ENCODE assay signal across 12 cellular contexts in genomic region chr6:44266347-44266746, GRCh38. TPM values are rescaled to one million over a fixed set of nuclear protein-coding genes. Genes with fewer than 3 reads are reported as not detected.
A peak's percentile ranks its signal among the peaks of the same experiment; 100 is the strongest.
DNase-seq lines count a peak whose midpoint lies in the region; ATAC-seq, FAIRE-seq and TF ChIP-seq lines count a peak whose summit lies in the region.
"Had no signal": no experiment of that assay in that cellular context is flagged by ENCODE, and none has a peak within 500 bp of the region (broad histone marks: within the 10 kb centered on the region; RNA-seq: fewer than 3 reads in every experiment).

No MANE protein-coding gene starts in this region.

- H3K9me3 Mint-ChIP-seq in CD4-positive, alpha-beta T cell: no peaks in the 10 kb centered on the region

- WGBS in K562 (ENCODE audit: insufficient coverage, low coverage, missing lambda C conversion rate): 47% methylated on average over 3 of the region's 3 CpGs

- CTCF ChIA-PET in CD4-positive, alpha-beta T cell (lab: Charles Lee): interaction anchor here (2.8 to 4.2 kb wide), 2 partner anchors 39 to 46 kb away, joined by 24 to 25 read pairs; partner anchors contain the start of gene AARS2
- CTCF ChIA-PET in K562 (lab: Yijun Ruan, JAX; ENCODE audit: low intra/inter-chr PET ratio): interaction anchor here (4.6 kb wide), 1 partner anchor 72 kb away, joined by 61 read pairs; no protein-coding TSS in a partner anchor

- in situ Hi-C loops in K562 (cut with MboI): loop anchor here (5.0 kb wide), 1 partner anchor 76 kb away; the partner anchor contains the start of gene SPATS1

- BruUV-seq in K562 (replicated peaks; lab: Mats Ljungman, UMichigan): no TSS peak

- peak overlapping the region; percentile 75 for H3K4me3 Mint-ChIP-seq in CD4-positive, alpha-beta T cell

- TF ChIP-seq EP300 in K562 (IDR thresholded peaks at IDR 0.05; ENCODE audit: low read length): no peak

- no peak for ATAC-seq in CD4-positive, alpha-beta T cell (ENCODE audit: poor library complexity)
- ATAC-seq in GM19035 (IDR thresholded peaks at IDR 0.05; ENCODE audit: unreplicated experiment): peak; percentile 20
- ATAC-seq in HG03095 (IDR thresholded peaks at IDR 0.05; ENCODE audit: unreplicated experiment): peak; percentile 39
- no peak for ATAC-seq in K562
- ATAC-seq in left ventricle myocardium superior: no peak
- ATAC-seq in HG03025 (IDR thresholded peaks at IDR 0.05; ENCODE audit: low FRiP score, unreplicated experiment): no peak

- H3K27ac Mint-ChIP-seq in CD4-positive, alpha-beta T cell: peak overlapping the region; percentile 84

- no peak for TF ChIP-seq CTCF in CD4-positive, alpha-beta T cell (IDR thresholded peaks at IDR 0.05)
- no peak for TF ChIP-seq CTCF in K562 (IDR thresholded peaks at IDR 0.05 in 2 of 3, conservative IDR thresholded peaks at IDR 0.05 in 1 of 3; ENCODE audit: insufficient read depth in 2 of 3, low read depth in 1 of 3, low read length in 3 of 3)

- no peak for TF ChIP-seq RAD21 in K562 (CRISPR knock-in tag; conservative IDR thresholded peaks at IDR 0.05 in 1 of 2, IDR thresholded peaks at IDR 0.05 in 1 of 2)

- no peak for TF ChIP-seq POLR2A in K562 (conservative IDR thresholded peaks at IDR 0.05)

- peaks cover 17% of the 10 kb centered on the region for H3K79me2 ChIP-seq in K562 (ENCODE audit: control insufficient read depth, insufficient read depth, low read length)

- H3K9me3 ChIP-seq in CD4-positive, alpha-beta T cell (ENCODE audit: control insufficient read depth, low read length): no peaks in the 10 kb centered on the region
- H3K9me3 ChIP-seq in K562 (replicated peaks; ENCODE audit: control insufficient read depth, insufficient read depth, low read depth, low read length): no peaks in the 10 kb centered on the region

- peaks cover 16% of the 10 kb centered on the region; the same call in 1 of the 3 replicates for H3K36me3 ChIP-seq in K562 (ENCODE audit: control insufficient read depth, insufficient read depth, low read length)

- H3K4me1 Mint-ChIP-seq in CD4-positive, alpha-beta T cell (ENCODE audit: low read depth): peaks cover 57% of the 10 kb centered on the region

- peaks cover 28% of the 10 kb centered on the region for H3K27me3 Mint-ChIP-seq in CD4-positive, alpha-beta T cell

- no peak for FAIRE-seq in K562 (lab: Jason Lieb, UNC)

- no peak for DNase-seq in CD4-positive, alpha-beta T cell
- no peak for DNase-seq in K562 (ENCODE audit: extremely low read depth in 1 of 4, low spot score in 3 of 4)
- no peak for DNase-seq in NCI-H345 treated with DMSO at 0.1 percent for 48 hours (lab: John Stamatoyannopoulos, UW; ENCODE audit: unreplicated experiment)
- no peak for DNase-seq in left ventricle myocardium superior
- no peak for DNase-seq in NCI-H1694 treated with DMSO at 0.1 percent for 48 hours (lab: John Stamatoyannopoulos, UW)
- DNase-seq: activated CD8-positive, alpha-beta memory T cell treated with anti-CD3 and anti-CD28 coated beads, Interleukin-2, amount 50 U/mL, for 4 hours; NCI-H2081 treated with DMSO at 0.1 percent for 48 hours; SHP77 treated with DMSO at 0.1 percent for 48 hours had no signal

- peaks cover 21% of the 10 kb centered on the region for H3K36me3 Mint-ChIP-seq in CD4-positive, alpha-beta T cell (ENCODE audit: low read depth)

- no peaks in the 10 kb centered on the region for H3K9me1 ChIP-seq in K562 (ENCODE audit: control insufficient read depth, insufficient read depth, low read length)

- H3K4me3 ChIP-seq in K562: no peak overlapping the region

- no peak overlapping the region for H3K4me2 ChIP-seq in K562 (ENCODE audit: insufficient read depth, low read length)

- intact Hi-C loops in CD4-positive, alpha-beta T cell (cut with DNase I, micrococcal nuclease): loop anchor here (2.0 to 10.0 kb wide), 5 partner anchors 46 to 692 kb away; partner anchors contain the start of genes AARS2 (in 1 of the 2), CDC5L (in 1 of the 2), POLH (in 1 of the 2) and XPO5 (in 1 of the 2)
- intact Hi-C loops in K562 (cut with micrococcal nuclease) (loop anchor here (5.0 kb wide), 1 partner anchor 169 kb away; no protein-coding TSS in a partner anchor), left ventricle myocardium superior (cut with micrococcal nuclease) (loop anchor here (5.0 to 10.0 kb wide), 2 partner anchors 48 to 71 kb away; partner anchors contain the start of gene AARS2)

- H2AFZ ChIP-seq in K562 (ENCODE audit: low read depth, low read length): peak overlapping the region; percentile 86; the same call in 1 of the 2 replicates

- peaks cover 26% of the 10 kb centered on the region for H3K27me3 ChIP-seq in CD4-positive, alpha-beta T cell (ENCODE audit: control insufficient read depth, insufficient read depth, low read length)
- H3K27me3 ChIP-seq in K562 (ENCODE audit: control insufficient read depth in 2 of 2, insufficient read depth in 2 of 2, low read length in 2 of 2): peaks cover 20 to 22% of the 10 kb centered on the region in 2 experiments

- H4K20me1 ChIP-seq in K562 (replicated peaks; ENCODE audit: control insufficient read depth, insufficient read depth, low read length): peaks cover 3% of the 10 kb centered on the region; the same call in 1 of the 2 replicates

- H3K4me1 ChIP-seq in K562 (replicated peaks in 1 of 2; ENCODE audit: control insufficient read depth in 2 of 2, insufficient read depth in 2 of 2, low read length in 2 of 2): peaks cover 19 to 39% of the 10 kb centered on the region in 2 experiments; a peak in 4 of 5 replicates

- H3K9ac ChIP-seq in K562 (ENCODE audit: insufficient read depth in 1 of 2, low read depth in 2 of 2, low read length in 2 of 2): no peak overlapping the region

- POLR2A ChIA-PET in CD4-positive, alpha-beta T cell (lab: Charles Lee): no interaction called here
- POLR2A ChIA-PET in K562 (lab: Yijun Ruan, JAX): interaction anchor here (8.2 kb wide), 1 partner anchor 19 kb away, joined by 69 read pairs; the partner anchor contains the start of gene HSP90AB1

- H3K27ac ChIP-seq in CD4-positive, alpha-beta T cell (ENCODE audit: low read depth, low read length): no peak overlapping the region
- H3K27ac ChIP-seq in K562 (ENCODE audit: extremely low read depth, low read depth, low read length): no peak overlapping the region

RNA-seq across cellular contexts. Expression of gene NFKBIE, which starts 1.0 kb away (rescaled TPM):
- total RNA-seq in CD4-positive, alpha-beta T cell: 10 to 100 TPM; 43.0 to 43.1 TPM
- total RNA-seq in K562 (2011; cell fraction: chromatin; rRNA removed; ENCODE audit: low replicate concordance): 10.6 and 17.8 TPM in 2 replicates
- 11.2 and 14.0 TPM in 2 replicates for total RNA-seq in K562 (2011; cell fraction: nucleolus; rRNA removed)
- 7.4 and 8.2 TPM in 2 replicates for total RNA-seq in K562 (2011; cell fraction: nucleoplasm; rRNA removed)
- total RNA-seq in K562 (2014; rRNA removed) (15.7 TPM in 2 replicates), K562 (2014; rRNA removed; fragmentation: Illumina TruSeq; extraction: Trizol) (11.6 and 11.7 TPM in 2 replicates), K562 (2015; rRNA removed; fragmentation: Illumina TruSeq; extraction: Trizol) (14.2 and 14.6 TPM in 2 replicates), K562 (2021) (14.0 and 16.4 TPM in 2 replicates), left ventricle myocardium superior (3.1 TPM)
- polyA plus RNA-seq in K562 (2011; rRNA removed) (11.9 and 12.3 TPM in 2 replicates), K562 (2014; fragmentation: Illumina TruSeq; extraction: Trizol) (10.0 and 12.3 TPM in 2 replicates), K562 (2014; fragmentation: Nextera tagmentation; extraction: Ambion mirVana) (1 to 10 TPM; 2.1 to 2.9 TPM), K562 (2014; rRNA removed) (10.2 and 11.6 TPM in 2 replicates)
- polyA plus RNA-seq in K562 (2011; cell fraction: cytosol; rRNA removed): 10.4 and 28.2 TPM in 2 replicates
- polyA plus RNA-seq in K562 (2011; cell fraction: nucleus; rRNA removed): 9.7 and 14.7 TPM in 2 replicates
- 11.2 and 13.6 TPM in 2 replicates for polyA plus RNA-seq in K562 (2012)
- 8.3 and 9.5 TPM in 2 replicates for polyA minus RNA-seq in K562 (2011; rRNA and poly(A)+ RNA removed)
- 9.4 and 10.1 TPM in 2 replicates for polyA minus RNA-seq in K562 (2011; cell fraction: cytosol; rRNA and poly(A)+ RNA removed)
- polyA minus RNA-seq in K562 (2011; cell fraction: nucleus; rRNA and poly(A)+ RNA removed): 12.0 and 12.9 TPM in 2 replicates

RNA-seq across cellular contexts. Expression of gene TMEM151B, which starts 3.9 kb away (rescaled TPM):
- not detected for total RNA-seq in CD4-positive, alpha-beta T cell
- 0.30 TPM in 1 of 2 replicates, not detected in the other for total RNA-seq in K562 (2011; cell fraction: chromatin; rRNA removed; ENCODE audit: low replicate concordance)
- under 0.01 and 0.26 TPM in 2 replicates for total RNA-seq in K562 (2011; cell fraction: nucleolus; rRNA removed)
- not detected in 2 replicates for total RNA-seq in K562 (2011; cell fraction: nucleoplasm; rRNA removed)
- total RNA-seq in K562 (2014; rRNA removed): not detected in 2 replicates
- not detected in 2 replicates for total RNA-seq in K562 (2014; rRNA removed; fragmentation: Illumina TruSeq; extraction: Trizol)
- not detected in 2 replicates for total RNA-seq in K562 (2015; rRNA removed; fragmentation: Illumina TruSeq; extraction: Trizol)
- not detected in 2 replicates for total RNA-seq in K562 (2021)
- polyA plus RNA-seq in K562 (2011; rRNA removed): not detected in 2 replicates
- 0.01 TPM in 1 of 2 replicates, not detected in the other for polyA plus RNA-seq in K562 (2011; cell fraction: cytosol; rRNA removed)
- polyA plus RNA-seq in K562 (2011; cell fraction: nucleus; rRNA removed): 0.04 TPM in 1 of 2 replicates, not detected in the other
- 0.34 and 0.36 TPM in 2 replicates for polyA plus RNA-seq in K562 (2012)
- not detected in 2 replicates for polyA plus RNA-seq in K562 (2014; fragmentation: Illumina TruSeq; extraction: Trizol)
- polyA plus RNA-seq in K562 (2014; fragmentation: Nextera tagmentation; extraction: Ambion mirVana): not detected
- not detected in 2 replicates for polyA plus RNA-seq in K562 (2014; rRNA removed)
- polyA minus RNA-seq in K562 (2011; rRNA and poly(A)+ RNA removed): 0.09 TPM in 1 of 2 replicates, not detected in the other
- not detected in 2 replicates for polyA minus RNA-seq in K562 (2011; cell fraction: cytosol; rRNA and poly(A)+ RNA removed)
- not detected in 2 replicates for polyA minus RNA-seq in K562 (2011; cell fraction: nucleus; rRNA and poly(A)+ RNA removed)
- not detected for total RNA-seq in left ventricle myocardium superior
- total RNA-seq: ureter had no signal

RNA-seq across cellular contexts. Expression of gene SLC35B2, which starts 9.0 kb away (rescaled TPM):
- 1 to 10 TPM; 6.4 to 7.0 TPM for total RNA-seq in CD4-positive, alpha-beta T cell
- 26.7 and 95.0 TPM in 2 replicates for total RNA-seq in K562 (2011; cell fraction: chromatin; rRNA removed; ENCODE audit: low replicate concordance)
- total RNA-seq in K562 (2011; cell fraction: nucleolus; rRNA removed): 138 and 143 TPM in 2 replicates
- total RNA-seq in K562 (2011; cell fraction: nucleoplasm; rRNA removed): 89.1 and 89.6 TPM in 2 replicates
- total RNA-seq in K562 (2014; rRNA removed) (43.6 and 59.3 TPM in 2 replicates), K562 (2014; rRNA removed; fragmentation: Illumina TruSeq; extraction: Trizol) (31.1 and 38.8 TPM in 2 replicates), K562 (2015; rRNA removed; fragmentation: Illumina TruSeq; extraction: Trizol) (46.0 and 47.1 TPM in 2 replicates), K562 (2021) (53.1 and 54.3 TPM in 2 replicates), left ventricle myocardium superior (20.0 TPM)
- polyA plus RNA-seq in K562 (2011; rRNA removed) (50.8 and 53.9 TPM in 2 replicates), K562 (2014; fragmentation: Illumina TruSeq; extraction: Trizol) (57.6 and 58.9 TPM in 2 replicates), K562 (2014; fragmentation: Nextera tagmentation; extraction: Ambion mirVana) (10 to 100 TPM; 14.5 to 19.2 TPM), K562 (2014; rRNA removed) (59.1 and 61.8 TPM in 2 replicates)
- polyA plus RNA-seq in K562 (2011; cell fraction: cytosol; rRNA removed): 78.9 and 125 TPM in 2 replicates
- 67.9 and 76.7 TPM in 2 replicates for polyA plus RNA-seq in K562 (2011; cell fraction: nucleus; rRNA removed)
- 57.9 and 70.2 TPM in 2 replicates for polyA plus RNA-seq in K562 (2012)
- polyA minus RNA-seq in K562 (2011; rRNA and poly(A)+ RNA removed): 23.7 and 34.2 TPM in 2 replicates
- 21.6 and 21.9 TPM in 2 replicates for polyA minus RNA-seq in K562 (2011; cell fraction: cytosol; rRNA and poly(A)+ RNA removed)
- polyA minus RNA-seq in K562 (2011; cell fraction: nucleus; rRNA and poly(A)+ RNA removed): 19.0 and 20.8 TPM in 2 replicates

RNA-seq across cellular contexts. Expression of gene HSP90AB1, which starts 19.4 kb away (rescaled TPM):
- 100 to 1,000 TPM; 401 to 405 TPM for total RNA-seq in CD4-positive, alpha-beta T cell
- 266 and 322 TPM in 2 replicates for total RNA-seq in K562 (2011; cell fraction: chromatin; rRNA removed; ENCODE audit: low replicate concordance)
- 268 and 275 TPM in 2 replicates for total RNA-seq in K562 (2011; cell fraction: nucleolus; rRNA removed)
- total RNA-seq in K562 (2011; cell fraction: nucleoplasm; rRNA removed): 328 and 337 TPM in 2 replicates
- total RNA-seq in K562 (2014; rRNA removed) (2,052 and 2,390 TPM in 2 replicates), K562 (2014; rRNA removed; fragmentation: Illumina TruSeq; extraction: Trizol) (2,633 and 2,824 TPM in 2 replicates), K562 (2015; rRNA removed; fragmentation: Illumina TruSeq; extraction: Trizol) (2,220 and 2,262 TPM in 2 replicates), K562 (2021) (2,162 and 2,174 TPM in 2 replicates), left ventricle myocardium superior (873 TPM)
- polyA plus RNA-seq in K562 (2011; rRNA removed) (2,356 and 2,496 TPM in 2 replicates), K562 (2014; fragmentation: Illumina TruSeq; extraction: Trizol) (3,149 and 3,358 TPM in 2 replicates), K562 (2014; fragmentation: Nextera tagmentation; extraction: Ambion mirVana) (1,000 to 10,000 TPM; 1,975 to 2,865 TPM), K562 (2014; rRNA removed) (1,691 and 1,780 TPM in 2 replicates)
- polyA plus RNA-seq in K562 (2011; cell fraction: cytosol; rRNA removed): 1,126 and 1,804 TPM in 2 replicates
- 568 and 703 TPM in 2 replicates for polyA plus RNA-seq in K562 (2011; cell fraction: nucleus; rRNA removed)
- 1,146 and 2,065 TPM in 2 replicates for polyA plus RNA-seq in K562 (2012)
- 2,497 and 2,549 TPM in 2 replicates for polyA minus RNA-seq in K562 (2011; rRNA and poly(A)+ RNA removed)
- 1,081 and 1,374 TPM in 2 replicates for polyA minus RNA-seq in K562 (2011; cell fraction: cytosol; rRNA and poly(A)+ RNA removed)
- 111 and 287 TPM in 2 replicates for polyA minus RNA-seq in K562 (2011; cell fraction: nucleus; rRNA and poly(A)+ RNA removed)

RNA-seq across cellular contexts. Expression of gene SLC29A1, which starts 43.0 kb away (rescaled TPM):
- total RNA-seq in CD4-positive, alpha-beta T cell: 1 to 10 TPM in 1 of 2 experiments, under 1 TPM in 1; 0.67 to 1.3 TPM
- 171 and 379 TPM in 2 replicates for total RNA-seq in K562 (2011; cell fraction: chromatin; rRNA removed; ENCODE audit: low replicate concordance)
- total RNA-seq in K562 (2011; cell fraction: nucleolus; rRNA removed): 331 and 348 TPM in 2 replicates
- total RNA-seq in K562 (2011; cell fraction: nucleoplasm; rRNA removed): 305 and 360 TPM in 2 replicates
- total RNA-seq in K562 (2014; rRNA removed) (57.7 and 89.5 TPM in 2 replicates), K562 (2014; rRNA removed; fragmentation: Illumina TruSeq; extraction: Trizol) (32.8 and 35.3 TPM in 2 replicates), K562 (2015; rRNA removed; fragmentation: Illumina TruSeq; extraction: Trizol) (43.2 and 44.3 TPM in 2 replicates), K562 (2021) (103 and 107 TPM in 2 replicates), left ventricle myocardium superior (217 TPM)
- polyA plus RNA-seq in K562 (2011; rRNA removed) (148 and 204 TPM in 2 replicates), K562 (2014; fragmentation: Illumina TruSeq; extraction: Trizol) (136 and 170 TPM in 2 replicates), K562 (2014; fragmentation: Nextera tagmentation; extraction: Ambion mirVana) (10 to 100 TPM; 18.9 to 42.0 TPM), K562 (2014; rRNA removed) (140 and 147 TPM in 2 replicates)
- 291 and 372 TPM in 2 replicates for polyA plus RNA-seq in K562 (2011; cell fraction: cytosol; rRNA removed)
- polyA plus RNA-seq in K562 (2011; cell fraction: nucleus; rRNA removed): 496 and 544 TPM in 2 replicates
- polyA plus RNA-seq in K562 (2012): 90.3 and 112 TPM in 2 replicates
- 119 and 153 TPM in 2 replicates for polyA minus RNA-seq in K562 (2011; rRNA and poly(A)+ RNA removed)
- 67.5 and 84.3 TPM in 2 replicates for polyA minus RNA-seq in K562 (2011; cell fraction: cytosol; rRNA and poly(A)+ RNA removed)
- 71.0 and 95.0 TPM in 2 replicates for polyA minus RNA-seq in K562 (2011; cell fraction: nucleus; rRNA and poly(A)+ RNA removed)

Comparison
In these comparisons a context has a peak if more than half of its experiments do, and no peak if none do; other contexts are left out.
1. ATAC-seq: peak in GM19035 (single experiment) and HG03095 (single experiment); none in CD4-positive, alpha-beta T cell (single experiment), K562 (single experiment), left ventricle myocardium superior (single experiment) and HG03025 (single experiment).